ENCODE assay signal across 15 cellular contexts in genomic region chr7:80467069-80467468, GRCh38. TPM values are rescaled to one million over a fixed set of nuclear protein-coding genes. Genes with fewer than 3 reads are reported as not detected.
DNase-seq lines count a peak whose midpoint lies in the region; ATAC-seq and TF ChIP-seq lines count a peak whose summit lies in the region.
"Had no signal": no experiment of that assay in that cellular context is flagged by ENCODE, and none has a peak within 500 bp of the region (broad histone marks: within the 10 kb centered on the region; RNA-seq: fewer than 3 reads in every experiment).

No MANE protein-coding gene starts in this region.

- DNase-seq in Right ventricle myocardium superior: no peak
- no peak for DNase-seq in cardiac septum (ENCODE audit: low spot score)
- no peak for DNase-seq in Panc1 (ENCODE audit: low read depth, low spot score)
- DNase-seq in foreskin melanocyte: peak; percentile 86
- no peak for DNase-seq in esophagus squamous epithelium (lab: John Stamatoyannopoulos, UW)
- DNase-seq in aorta: no peak
- no peak for DNase-seq in stimulated activated CD4-positive, alpha-beta T cell treated with anti-CD3 and anti-CD28 coated beads, Interleukin-4, amount 100 ng/mL, for 1 hour
- DNase-seq: activated naive CD8-positive, alpha-beta T cell treated with anti-CD3 and anti-CD28 coated beads, Interleukin-2, amount 10 ng/mL, durations not matched to agents 7 days and 5 days; BE2C; gastrocnemius medialis; kidney; NCI-H2081 treated with DMSO at 0.1 percent for 48 hours; stimulated activated naive CD8-positive, alpha-beta T cell treated with anti-CD3 and anti-CD28 coated beads, Interleukin-15, Interleukin-2, amounts not matched to agents 100 U/mL and 50 U/mL, for 24 hours; T1000 had no signal

- CTCF ChIA-PET in Panc1 (lab: Charles Lee): no interaction called here

- 41 to 55% methylated on average over 3 of the region's 3 CpGs for WGBS in esophagus squamous epithelium, 2 donors
- WGBS in aorta, 2 donors: 56 to 60% methylated on average over 3 of the region's 3 CpGs

- intact Hi-C loops in Right ventricle myocardium superior (cut with DNase I) (no loop called here), cardiac septum (cut with DNase I) (no loop called here), Panc1 (cut with micrococcal nuclease; ENCODE audit: unreplicated experiment) (no loop called here), esophagus squamous epithelium (cut with DNase I) (no loop called here), aorta (cut with DNase I) (no loop called here)

- TF ChIP-seq CTCF in Panc1 (IDR thresholded peaks at IDR 0.05): no peak
- TF ChIP-seq CTCF in esophagus squamous epithelium (IDR thresholded peaks at IDR 0.05): no peak

- H3K27ac ChIP-seq in Panc1 (ENCODE audit: low read length) (0 out of 2 replicates have a peak overlapping the region, but pooled peaks have one; percentile 12), esophagus squamous epithelium (no peak overlapping the region), aorta (ENCODE audit: low read depth in 1 of 2, low read length in 2 of 2) (no peak overlapping the region)
- H3K27ac ChIP-seq: gastrocnemius medialis had no signal

- H3K36me3 ChIP-seq in Panc1 (ENCODE audit: control insufficient read depth, insufficient read depth, low read length): no peaks in the 10 kb centered on the region
- H3K36me3 ChIP-seq in esophagus squamous epithelium: no peaks in the 10 kb centered on the region
- H3K36me3 ChIP-seq in aorta (ENCODE audit: control insufficient read depth in 1 of 2, insufficient read depth in 2 of 2, low read length in 1 of 2): no peaks in the 10 kb centered on the region
- H3K36me3 ChIP-seq: BE2C, gastrocnemius medialis had no signal

- TF ChIP-seq POLR2A in esophagus squamous epithelium (IDR thresholded peaks at IDR 0.05): no peak

- H3K4me3 ChIP-seq in Panc1 (ENCODE audit: low read depth in 2 of 2, low read length in 2 of 2) (no peak overlapping the region), esophagus squamous epithelium (no peak overlapping the region), aorta (ENCODE audit: low read length in 2 of 2) (no peak overlapping the region)
- H3K4me3 ChIP-seq: gastrocnemius medialis had no signal

- in situ Hi-C loops in Panc1 (cut with HindIII; ENCODE audit: low pct_unique_long_range_greater_than_20kb, low sequenced_read_pairs): no loop called here

- H3K27me3 ChIP-seq in Panc1 (ENCODE audit: control insufficient read depth, insufficient read depth, low read length) (no peaks in the 10 kb centered on the region), esophagus squamous epithelium (no peaks in the 10 kb centered on the region), aorta (ENCODE audit: control insufficient read depth in 1 of 2, insufficient read depth in 2 of 2, low read length in 1 of 2) (no peaks in the 10 kb centered on the region)
- H3K27me3 ChIP-seq: BE2C, gastrocnemius medialis had no signal

- no peaks in the 10 kb centered on the region; the same call in 1 of the 2 replicates for H3K4me1 ChIP-seq in Panc1 (ENCODE audit: control insufficient read depth, insufficient read depth, low read length)
- no peaks in the 10 kb centered on the region for H3K4me1 ChIP-seq in esophagus squamous epithelium
- H3K4me1 ChIP-seq in aorta (ENCODE audit: control insufficient read depth in 1 of 2, insufficient read depth in 2 of 2, low read length in 2 of 2): no peaks in the 10 kb centered on the region

- BruUV-seq in Panc1 (replicated peaks; lab: Mats Ljungman, UMichigan): no TSS peak

- POLR2A ChIA-PET in Panc1 (lab: Charles Lee): no interaction called here

- no peaks in the 10 kb centered on the region for H3K9me3 ChIP-seq in Panc1 (ENCODE audit: control insufficient read depth, insufficient read depth, low read depth, low read length)
- no peaks in the 10 kb centered on the region for H3K9me3 ChIP-seq in esophagus squamous epithelium
- H3K9me3 ChIP-seq in aorta (ENCODE audit: control insufficient read depth, low read length): no peaks in the 10 kb centered on the region
- H3K9me3 ChIP-seq: BE2C, gastrocnemius medialis had no signal

- peak; percentile 91 for ATAC-seq in Right ventricle myocardium superior (ENCODE audit: poor library complexity)
- ATAC-seq in Panc1: no peak
- no peak for ATAC-seq in aorta (ENCODE audit: low FRiP score)
- no peak for ATAC-seq in GM18868 (IDR thresholded peaks at IDR 0.05; ENCODE audit: unreplicated experiment)
- ATAC-seq: gastrocnemius medialis; stimulated activated naive CD8-positive, alpha-beta T cell treated with anti-CD3 and anti-CD28 coated beads, Interleukin-15, Interleukin-2, amounts not matched to agents 100 U/mL and 50 U/mL, for 24 hours had no signal

RNA-seq across cellular contexts. Expression of gene GNAT3, which starts 44.8 kb away (rescaled TPM):
- total RNA-seq in Right ventricle myocardium superior: not detected
- not detected for total RNA-seq in cardiac septum
- not detected for total RNA-seq in Panc1 (2021; ENCODE audit: unreplicated experiment)
- polyA plus RNA-seq in Panc1 (2012; ENCODE audit: insufficient read length): not detected
- total RNA-seq in esophagus squamous epithelium: not detected
- not detected for total RNA-seq in aorta
- polyA plus RNA-seq in aorta: 1 to 10 TPM in 1 of 2 donors, not detected in 1; 1.3 TPM
- total RNA-seq: activated naive CD8-positive, alpha-beta T cell treated with anti-CD3 and anti-CD28 coated beads, Interleukin-2, amount 10 ng/mL, durations not matched to agents 7 days and 5 days; gastrocnemius medialis; kidney had no signal
